In the genomic region with DNA sequence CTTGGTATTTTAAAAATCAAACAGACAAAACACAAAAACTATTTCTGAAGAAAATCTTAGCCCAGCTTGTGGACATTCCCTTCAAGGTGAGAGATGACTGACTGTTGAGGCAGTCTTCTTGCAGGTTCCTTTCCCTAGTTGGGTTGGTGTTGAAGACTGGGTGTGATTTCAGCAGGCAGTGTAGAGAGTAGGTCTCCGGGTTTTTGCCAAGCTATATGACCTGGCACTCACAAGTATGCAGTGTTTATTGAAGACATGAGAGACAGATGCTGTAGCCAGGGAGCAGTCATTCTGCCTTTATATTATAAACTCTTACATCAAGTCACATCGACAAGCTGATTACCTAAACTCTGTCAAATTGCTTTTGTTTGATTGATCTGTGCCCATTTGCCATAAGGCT, we compare ENCODE assay signal across 24 cellular contexts. TPM values are rescaled to one million over a fixed set of nuclear protein-coding genes. Genes with fewer than 3 reads are reported as not detected.
DNase-seq lines count a peak whose midpoint lies in the region; ATAC-seq lines count a peak whose summit lies in the region.
"Had no signal": no experiment of that assay in that cellular context is flagged by ENCODE, and none has a peak within 500 bp of the region (broad histone marks: within the 10 kb centered on the region; RNA-seq: fewer than 3 reads in every experiment).

No MANE protein-coding gene starts in this region.

- DNase-seq in DMS79 treated with DMSO at 0.1 percent for 48 hours (lab: John Stamatoyannopoulos, UW) = peak; percentile 41
- DNase-seq in DMS79 (lab: John Stamatoyannopoulos, UW) = no peak
- DNase-seq in MG63 = peak; percentile 42
- DNase-seq in NCI-H446 treated with DMSO at 0.1 percent for 48 hours (lab: John Stamatoyannopoulos, UW) = peak; percentile 16
- peak; percentile 8 for DNase-seq in iris pigment epithelial cell (ENCODE audit: low read depth)
- no peak for DNase-seq in SIG-M5 treated with dmso at 0.1 percent for 504 hours (lab: John Stamatoyannopoulos, UW; ENCODE audit: unreplicated experiment)
- DNase-seq: activated CD4-positive, alpha-beta T cell treated with anti-CD3 and anti-CD28 coated beads, Interleukin-2, amount 10 ng/mL, durations not matched to agents 7 days and 5 days; activated CD8-positive, alpha-beta memory T cell treated with anti-CD3 and anti-CD28 coated beads, Interleukin-2, amount 10 ng/mL, durations not matched to agents 7 days and 5 days; activated naive CD4-positive, alpha-beta T cell treated with anti-CD3 and anti-CD28 coated beads for 36 hours; amygdala; effector CD8-positive, alpha-beta T cell; EL; foreskin keratinocyte; Kasumi-1; left lung; naive thymus-derived CD4-positive, alpha-beta T cell; substantia nigra; WERI-Rb-1 had no signal

- no peaks in the 10 kb centered on the region for H3K36me3 ChIP-seq in MG63
- H3K36me3 ChIP-seq: breast epithelium, left lung, WERI-Rb-1 had no signal

- ATAC-seq in GM18867 (IDR thresholded peaks at IDR 0.05; ENCODE audit: unreplicated experiment) = no peak
- no peak for ATAC-seq in GM19351 (IDR thresholded peaks at IDR 0.05; ENCODE audit: unreplicated experiment)
- ATAC-seq: activated CD8-positive, alpha-beta memory T cell treated with anti-CD3 and anti-CD28 coated beads, Interleukin-2, amount 10 ng/mL, durations not matched to agents 7 days and 5 days; foreskin keratinocyte; HCT116; left lung; naive thymus-derived CD4-positive, alpha-beta T cell; stimulated activated effector memory CD8-positive, alpha-beta T cell treated with anti-CD3 and anti-CD28 coated beads, Interleukin-12 subunit alpha, Interleukin-12 subunit beta, amount 100 ng/mL, for 72 hours had no signal

- no peaks in the 10 kb centered on the region for H3K27me3 ChIP-seq in MG63
- H3K27me3 ChIP-seq: breast epithelium, foreskin keratinocyte, left lung had no signal

- H3K9me3 ChIP-seq in MG63 = no peaks in the 10 kb centered on the region
- H3K9me3 ChIP-seq: breast epithelium, left lung had no signal

- no peak overlapping the region for H3K4me3 ChIP-seq in MG63
- H3K4me3 ChIP-seq: breast epithelium, left lung, smooth muscle cell had no signal

RNA-seq across cellular contexts. Expression of a gene that starts 17.5 kb away (rescaled TPM):
- 0.84 and 1.7 TPM in 2 replicates for total RNA-seq in MG63 (2014; rRNA removed; shearing (Covaris generic); ENCODE audit: low replicate concordance)

RNA-seq across cellular contexts. Expression of a gene that starts 17.8 kb away (rescaled TPM):
- 21.1 and 22.6 TPM in 2 replicates for total RNA-seq in MG63 (2014; rRNA removed; shearing (Covaris generic); ENCODE audit: low replicate concordance)

Comparison
In these comparisons a context has a peak if more than half of its experiments do, and no peak if none do; other contexts are left out.
1. DNase-seq: peak in DMS79 treated with DMSO at 0.1 percent for 48 hours (single experiment), MG63 (single experiment), NCI-H446 treated with DMSO at 0.1 percent for 48 hours (single experiment) and iris pigment epithelial cell (single experiment); none in DMS79 (single experiment) and SIG-M5 treated with dmso at 0.1 percent for 504 hours (single experiment).